19 cellular contexts compared by ENCODE assay signal in the genomic region with DNA sequence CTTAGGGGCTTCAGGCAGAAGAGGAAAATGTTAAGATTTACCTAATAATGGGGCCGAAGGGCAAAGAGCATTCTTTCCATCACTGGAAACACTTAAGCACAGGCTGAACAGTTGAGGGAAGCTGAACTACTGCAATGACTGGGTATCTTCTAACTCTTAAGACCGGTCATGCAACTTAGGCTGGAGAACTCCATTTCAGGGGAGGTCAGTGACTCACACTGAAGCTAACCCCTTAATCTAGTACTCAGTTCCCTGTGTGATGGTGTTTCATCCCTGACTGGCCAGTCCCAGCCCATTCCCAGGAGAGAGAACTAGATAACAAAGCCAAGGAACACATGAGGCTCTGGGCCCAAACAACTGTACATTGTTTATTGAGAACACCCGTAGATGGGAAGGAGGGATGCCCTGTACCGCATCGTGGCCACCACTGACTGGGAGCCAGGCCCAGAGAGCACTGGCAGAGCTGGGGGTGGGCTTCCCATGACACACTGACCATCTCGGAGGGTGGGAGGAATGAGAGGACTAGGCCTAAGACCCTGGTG. TPM values are rescaled to one million over a fixed set of nuclear protein-coding genes. Genes with fewer than 3 reads are reported as not detected.
DNase-seq lines count a peak whose midpoint lies in the region; TF ChIP-seq lines count a peak whose summit lies in the region.
"Had no signal": no experiment of that assay in that cellular context is flagged by ENCODE, and none has a peak within 500 bp of the region (broad histone marks: within the 10 kb centered on the region; RNA-seq: fewer than 3 reads in every experiment).

No MANE protein-coding gene starts in this region.

- intact Hi-C loops in activated CD4-positive, alpha-beta T cell treated with anti-CD3 and anti-CD28 coated beads, Interleukin-2, amount 10 ng/mL, durations not matched to agents 24 days and 14 days (cut with micrococcal nuclease): no loop called here
- intact Hi-C loops in A673 (cut with micrococcal nuclease; ENCODE audit: unreplicated experiment): no loop called here

- POLR2A ChIA-PET in GM10248 (lab: Yijun Ruan, JAX) (no interaction called here), A673 (lab: Charles Lee; ENCODE audit: low non-redundant PET) (no interaction called here)

- peaks cover 19% of the 10 kb centered on the region for H3K4me1 Mint-ChIP-seq in osteocyte (ENCODE audit: unreplicated experiment)
- peaks cover 33% of the 10 kb centered on the region for H3K4me1 Mint-ChIP-seq in activated CD4-positive, alpha-beta T cell treated with anti-CD3 and anti-CD28 coated beads, Interleukin-2, amount 10 ng/mL, durations not matched to agents 24 days and 14 days

- peak overlapping the region; percentile 27 for H3K27ac Mint-ChIP-seq in osteocyte (ENCODE audit: unreplicated experiment)
- no peak overlapping the region for H3K27ac Mint-ChIP-seq in activated CD4-positive, alpha-beta T cell treated with anti-CD3 and anti-CD28 coated beads, Interleukin-2, amount 10 ng/mL, durations not matched to agents 24 days and 14 days
- H3K27ac Mint-ChIP-seq: immature natural killer cell had no signal

- BruUV-seq in A673 (replicated peaks; lab: Mats Ljungman, UMichigan): no TSS peak

- peaks cover 9% of the 10 kb centered on the region for H3K4me1 ChIP-seq in A673 (ENCODE audit: insufficient read depth, low read length, poor library complexity, severe bottlenecking)
- H3K4me1 ChIP-seq: prostate gland had no signal

- no peak overlapping the region for H3K4me3 Mint-ChIP-seq in osteocyte (ENCODE audit: unreplicated experiment)
- no peak overlapping the region for H3K4me3 Mint-ChIP-seq in activated CD4-positive, alpha-beta T cell treated with anti-CD3 and anti-CD28 coated beads, Interleukin-2, amount 10 ng/mL, durations not matched to agents 24 days and 14 days
- H3K4me3 Mint-ChIP-seq: immature natural killer cell; naive thymus-derived CD8-positive, alpha-beta T cell had no signal

- no peaks in the 10 kb centered on the region for H3K9me3 Mint-ChIP-seq in osteocyte (ENCODE audit: unreplicated experiment)
- no peaks in the 10 kb centered on the region for H3K9me3 Mint-ChIP-seq in activated CD4-positive, alpha-beta T cell treated with anti-CD3 and anti-CD28 coated beads, Interleukin-2, amount 10 ng/mL, durations not matched to agents 24 days and 14 days
- H3K9me3 Mint-ChIP-seq: CD14-positive monocyte; immature natural killer cell; naive thymus-derived CD8-positive, alpha-beta T cell had no signal

- no peaks in the 10 kb centered on the region for H3K36me3 ChIP-seq in A673 (ENCODE audit: insufficient read depth, low read length, poor library complexity, severe bottlenecking)

- peak; percentile 7 for DNase-seq in GM10248 (ENCODE audit: extremely low spot score)
- peak; percentile 19 for DNase-seq in MV-4-11 (lab: John Stamatoyannopoulos, UW)
- peak; percentile 48 for DNase-seq in epithelial cell of esophagus (ENCODE audit: low read depth)
- DNase-seq in osteocyte (ENCODE audit: extremely low spot score, unreplicated experiment): no peak
- DNase-seq in SIG-M5 treated with dmso at 0.1 percent for 504 hours (lab: John Stamatoyannopoulos, UW; ENCODE audit: unreplicated experiment): no peak
- no peak for DNase-seq in C1 segment of cervical spinal cord (lab: John Stamatoyannopoulos, UW)
- no peak for DNase-seq in activated CD4-positive, alpha-beta T cell treated with anti-CD3 and anti-CD28 coated beads, Interleukin-2, amount 10 ng/mL, durations not matched to agents 24 days and 14 days
- DNase-seq in A673 (ENCODE audit: low spot score): no peak
- DNase-seq: activated CD4-positive, alpha-beta T cell treated with anti-CD3 and anti-CD28 coated beads, Interleukin-2, amount 50 U/mL, for 48 hours; amniotic stem cell; DND-41; immature natural killer cell; lower lobe of right lung; naive thymus-derived CD8-positive, alpha-beta T cell; NCI-H1436 treated with DMSO at 0.1 percent for 48 hours; spleen had no signal

- no peak for TF ChIP-seq CTCF in GM10248 (IDR thresholded peaks at IDR 0.05; ENCODE audit: control extremely low read depth, extremely low read depth, low read depth, missing control alignments)
- TF ChIP-seq CTCF in epithelial cell of esophagus (IDR thresholded peaks at IDR 0.05; ENCODE audit: insufficient read depth, low read depth, low read length, missing control alignments): no peak
- TF ChIP-seq CTCF in osteocyte (IDR thresholded peaks at IDR 0.05): no peak
- no peak for TF ChIP-seq CTCF in A673 (conservative IDR thresholded peaks at IDR 0.05; ENCODE audit: low read depth, low read length)

- H3K4me3 ChIP-seq in epithelial cell of esophagus (ENCODE audit: low read length) (no peak overlapping the region), A673 (ENCODE audit: low read depth, low read length, poor library complexity, severe bottlenecking) (no peak overlapping the region)
- H3K4me3 ChIP-seq: lower lobe of right lung, prostate gland, spleen, tibial nerve had no signal

- H3K27me3 ChIP-seq in A673 (replicated peaks; ENCODE audit: insufficient read depth, low read depth, low read length, poor library complexity): no peaks in the 10 kb centered on the region
- H3K27me3 ChIP-seq: spleen, tibial nerve had no signal

- no peak overlapping the region for H3K27ac ChIP-seq in A673 (ENCODE audit: low read depth, low read length, poor library complexity, severe bottlenecking)
- H3K27ac ChIP-seq: lower lobe of right lung, prostate gland had no signal

- no peaks in the 10 kb centered on the region for H3K27me3 Mint-ChIP-seq in osteocyte (ENCODE audit: unreplicated experiment)
- no peaks in the 10 kb centered on the region for H3K27me3 Mint-ChIP-seq in activated CD4-positive, alpha-beta T cell treated with anti-CD3 and anti-CD28 coated beads, Interleukin-2, amount 10 ng/mL, durations not matched to agents 24 days and 14 days
- H3K27me3 Mint-ChIP-seq: naive thymus-derived CD8-positive, alpha-beta T cell had no signal

- H3K9me3 ChIP-seq in A673 (ENCODE audit: low read depth, low read length, poor library complexity, severe bottlenecking): no peaks in the 10 kb centered on the region
- H3K9me3 ChIP-seq: lower lobe of right lung, prostate gland, spleen, tibial nerve had no signal

- H3K36me3 Mint-ChIP-seq in osteocyte (ENCODE audit: unreplicated experiment): peaks cover 57% of the 10 kb centered on the region
- H3K36me3 Mint-ChIP-seq in activated CD4-positive, alpha-beta T cell treated with anti-CD3 and anti-CD28 coated beads, Interleukin-2, amount 10 ng/mL, durations not matched to agents 24 days and 14 days (ENCODE audit: low read depth): peaks cover 65% of the 10 kb centered on the region
- H3K36me3 Mint-ChIP-seq: immature natural killer cell had no signal

- CTCF ChIA-PET in GM10248 (lab: Yijun Ruan, JAX): interaction anchor here (0.8 kb wide), 1 partner anchor 10 kb away, joined by 3 read pairs; no protein-coding TSS in a partner anchor
- CTCF ChIA-PET in A673 (lab: Charles Lee): no interaction called here

RNA-seq across cellular contexts. Expression of gene RPL27A, which starts 10.5 kb away (rescaled TPM):
- total RNA-seq in osteocyte (750 and 815 TPM in 2 replicates), A673 (2021) (576 and 629 TPM in 2 replicates)
- 738 and 745 TPM in 2 replicates for total RNA-seq in activated CD4-positive, alpha-beta T cell treated with anti-CD3 and anti-CD28 coated beads, Interleukin-2, amount 10 ng/mL, durations not matched to agents 24 days and 14 days

RNA-seq across cellular contexts. Expression of gene TRIM66, which starts 10.6 kb away (rescaled TPM):
- total RNA-seq in osteocyte (10.0 and 10.2 TPM in 2 replicates), A673 (2021) (9.7 and 14.6 TPM in 2 replicates)
- total RNA-seq in activated CD4-positive, alpha-beta T cell treated with anti-CD3 and anti-CD28 coated beads, Interleukin-2, amount 10 ng/mL, durations not matched to agents 24 days and 14 days: 11.9 and 13.4 TPM in 2 replicates

Comparison
In these comparisons a context has a peak if more than half of its experiments do, and no peak if none do; other contexts are left out.
1. DNase-seq: peak in GM10248 (single experiment), MV-4-11 (single experiment) and epithelial cell of esophagus (single experiment); none in osteocyte (single experiment), SIG-M5 treated with dmso at 0.1 percent for 504 hours (single experiment), C1 segment of cervical spinal cord (0 of 14), activated CD4-positive, alpha-beta T cell treated with anti-CD3 and anti-CD28 coated beads, Interleukin-2, amount 10 ng/mL, durations not matched to agents 24 days and 14 days (single experiment) and A673 (single experiment).